15 cellular contexts compared by ENCODE assay signal in genomic region chr5:149640350-149640999, GRCh38. TPM values are rescaled to one million over a fixed set of nuclear protein-coding genes. Genes with fewer than 3 reads are reported as not detected.
DNase-seq lines count a peak whose midpoint lies in the region; ATAC-seq and TF ChIP-seq lines count a peak whose summit lies in the region.
"Had no signal": no experiment of that assay in that cellular context is flagged by ENCODE, and none has a peak within 500 bp of the region (broad histone marks: within the 10 kb centered on the region; RNA-seq: fewer than 3 reads in every experiment).

No MANE protein-coding gene starts in this region.

- peaks cover 4% of the 10 kb centered on the region for H3K4me1 Mint-ChIP-seq in GM23338
- H3K4me1 Mint-ChIP-seq: activated T-helper 17 cell treated with anti-CD3 and anti-CD28 coated beads, Interleukin-2, amount 50 U/mL, for 72 hours had no signal

- H3K79me2 ChIP-seq in GM23338 (replicated peaks; ENCODE audit: insufficient read depth): no peaks in the 10 kb centered on the region

- H3K4me1 ChIP-seq in GM23338 (ENCODE audit: insufficient read depth): peaks cover 6% of the 10 kb centered on the region; the same call in 1 of the 2 replicates
- H3K4me1 ChIP-seq in esophagus squamous epithelium: peaks cover 0 to 35% (median 5%) of the 10 kb centered on the region in 3 donors
- peaks cover 0 to 14% (median 6%) of the 10 kb centered on the region in 4 donors for H3K4me1 ChIP-seq in right lobe of liver
- peaks cover 10% of the 10 kb centered on the region for H3K4me1 ChIP-seq in skeletal muscle satellite cell (ENCODE audit: control insufficient read depth, insufficient read depth, low read length)

- H3K9me3 Mint-ChIP-seq in GM23338: no peaks in the 10 kb centered on the region
- H3K9me3 Mint-ChIP-seq: activated CD8-positive, alpha-beta T cell treated with anti-CD3 and anti-CD28 coated beads for 36 hours; activated T-helper 17 cell treated with anti-CD3 and anti-CD28 coated beads, Interleukin-2, amount 50 U/mL, for 72 hours had no signal

- no peak overlapping the region for H3K9ac ChIP-seq in skeletal muscle satellite cell (ENCODE audit: low read depth, low read length)

- H4K20me1 ChIP-seq in GM23338 (replicated peaks; ENCODE audit: insufficient read depth): no peaks in the 10 kb centered on the region

- H3K9me3 ChIP-seq in esophagus squamous epithelium: no peaks in the 10 kb centered on the region
- H3K9me3 ChIP-seq in right lobe of liver: no peaks in the 10 kb centered on the region
- H3K9me3 ChIP-seq in skeletal muscle satellite cell (replicated peaks; ENCODE audit: low read length): no peaks in the 10 kb centered on the region
- H3K9me3 ChIP-seq: neutrophil had no signal

- H3K4me3 Mint-ChIP-seq in GM23338: no peak overlapping the region
- H3K4me3 Mint-ChIP-seq: activated CD8-positive, alpha-beta T cell treated with anti-CD3 and anti-CD28 coated beads for 36 hours; activated T-helper 17 cell treated with anti-CD3 and anti-CD28 coated beads, Interleukin-2, amount 50 U/mL, for 72 hours had no signal

- DNase-seq in GM23338 (ENCODE audit: low spot score): no peak
- DNase-seq in esophagus squamous epithelium (lab: John Stamatoyannopoulos, UW): no peak
- no peak for DNase-seq in right lobe of liver
- DNase-seq in coronary artery (ENCODE audit: low spot score): no peak
- DNase-seq in NCI-H82 (lab: John Stamatoyannopoulos, UW): no peak
- DNase-seq in activated CD8-positive, alpha-beta memory T cell treated with anti-CD3 and anti-CD28 coated beads, Interleukin-2, amount 50 U/mL, for 48 hours: no peak
- DNase-seq in OCI-M2 (lab: John Stamatoyannopoulos, UW; ENCODE audit: unreplicated experiment): no peak
- DNase-seq: activated CD8-positive, alpha-beta T cell treated with anti-CD3 and anti-CD28 coated beads for 36 hours; COR-L47; GDM1; NCI-H1105 had no signal

- peaks cover 9% of the 10 kb centered on the region for H3K27me3 Mint-ChIP-seq in GM23338 (ENCODE audit: insufficient read depth, low read depth, poor library complexity)
- H3K27me3 Mint-ChIP-seq: activated CD8-positive, alpha-beta T cell treated with anti-CD3 and anti-CD28 coated beads for 36 hours had no signal

- TF ChIP-seq POLR2A in esophagus squamous epithelium (IDR thresholded peaks at IDR 0.05) (no peak), right lobe of liver (IDR thresholded peaks at IDR 0.05) (no peak)

- H3K4me2 ChIP-seq in GM23338 (no peak overlapping the region), skeletal muscle satellite cell (ENCODE audit: low read length) (peak overlapping the region; percentile 71)

- no peaks in the 10 kb centered on the region for H3K36me3 Mint-ChIP-seq in GM23338 (ENCODE audit: low read depth)

- H3K27ac Mint-ChIP-seq in GM23338: no peak overlapping the region
- H3K27ac Mint-ChIP-seq: activated CD8-positive, alpha-beta T cell treated with anti-CD3 and anti-CD28 coated beads for 36 hours; activated T-helper 17 cell treated with anti-CD3 and anti-CD28 coated beads, Interleukin-2, amount 50 U/mL, for 72 hours had no signal

- H3K4me3 ChIP-seq in GM23338 (no peak overlapping the region), esophagus squamous epithelium (no peak overlapping the region), right lobe of liver (peak overlapping the region; percentile 29 to 57 (median 49)), skeletal muscle satellite cell (ENCODE audit: low read length) (peak overlapping the region; percentile 53), coronary artery (no peak overlapping the region)

- no peaks in the 10 kb centered on the region for H3K27me3 ChIP-seq in GM23338 (ENCODE audit: insufficient read depth)
- no peaks in the 10 kb centered on the region for H3K27me3 ChIP-seq in esophagus squamous epithelium
- H3K27me3 ChIP-seq in right lobe of liver: no peaks in the 10 kb centered on the region
- H3K27me3 ChIP-seq in skeletal muscle satellite cell (ENCODE audit: control insufficient read depth, insufficient read depth, low read length): no peaks in the 10 kb centered on the region
- H3K27me3 ChIP-seq: neutrophil had no signal

- ATAC-seq in GM23338 (no peak), right lobe of liver (peak; percentile 8 to 33 (median 14))
- ATAC-seq: activated CD8-positive, alpha-beta T cell treated with anti-CD3 and anti-CD28 coated beads for 36 hours; activated T-helper 17 cell treated with anti-CD3 and anti-CD28 coated beads, Interleukin-2, amount 50 U/mL, for 72 hours had no signal

- 65 to 78% methylated on average over 6 to 7 of the region's 7 CpGs for WGBS in esophagus squamous epithelium, 2 donors
- 36% methylated on average over 3 of the region's 7 CpGs for WGBS in right lobe of liver (ENCODE audit: insufficient coverage, low coverage, low lambda C conversion rate, missing lambda C conversion rate)

- no peaks in the 10 kb centered on the region for H3K9me2 ChIP-seq in GM23338 (ENCODE audit: insufficient read depth)

- intact Hi-C loops in esophagus squamous epithelium (cut with DNase I): loop anchor here (5.0 kb wide), 1 partner anchor 192 kb away; no protein-coding TSS in a partner anchor
- intact Hi-C loops in right lobe of liver (cut with DNase I): no loop called here

- H2AFZ ChIP-seq in GM23338: peak overlapping the region; percentile 90; the same call in 1 of the 2 replicates

- no peaks in the 10 kb centered on the region for H3K36me3 ChIP-seq in GM23338 (ENCODE audit: insufficient read depth)
- no peaks in the 10 kb centered on the region for H3K36me3 ChIP-seq in esophagus squamous epithelium
- H3K36me3 ChIP-seq in right lobe of liver: no peaks in the 10 kb centered on the region
- no peaks in the 10 kb centered on the region for H3K36me3 ChIP-seq in skeletal muscle satellite cell (ENCODE audit: insufficient read depth, low read length)
- H3K36me3 ChIP-seq: neutrophil had no signal

- H3F3A ChIP-seq in GM23338 (replicated peaks; ENCODE audit: low read depth): no peaks in the 10 kb centered on the region

- no peak for TF ChIP-seq CTCF in GM23338 (conservative IDR thresholded peaks at IDR 0.05; ENCODE audit: low read depth in 2 of 2)
- no peak for TF ChIP-seq CTCF in esophagus squamous epithelium (IDR thresholded peaks at IDR 0.05)
- no peak for TF ChIP-seq CTCF in right lobe of liver (IDR thresholded peaks at IDR 0.05)
- TF ChIP-seq CTCF in coronary artery (IDR thresholded peaks at IDR 0.05): no peak

- H3K27ac ChIP-seq in GM23338 (ENCODE audit: low read depth): no peak overlapping the region
- peak overlapping the region in 3 of 4 donors; percentile 39 to 73 (median 68) for H3K27ac ChIP-seq in esophagus squamous epithelium
- peak overlapping the region; percentile 64 to 80 (median 75) for H3K27ac ChIP-seq in right lobe of liver
- no peak overlapping the region for H3K27ac ChIP-seq in coronary artery
- H3K27ac ChIP-seq: epithelial cell of prostate, neutrophil had no signal

TF ChIP-seq in GM23338, 12 proteins besides CTCF, POLR2A, EP300 and RAD21 (continues in another document):
- TF ChIP-seq EZH2phosphoT487 (IDR thresholded peaks at IDR 0.05; ENCODE audit: unreplicated experiment) (no peak), ZNF331 (CRISPR knock-in tag; IDR thresholded peaks at IDR 0.05; ENCODE audit: low read depth) (no peak), POLR2AphosphoS5 (IDR thresholded peaks at IDR 0.05; ENCODE audit: low read depth) (no peak), JUNB (IDR thresholded peaks at IDR 0.05; ENCODE audit: unreplicated experiment) (no peak)

RNA-seq across cellular contexts. Expression of gene ARHGEF37, which starts 59.2 kb away (rescaled TPM):
- 0.12 and 0.14 TPM in 2 replicates for total RNA-seq in GM23338 (2014; rRNA removed; shearing (Covaris generic))
- 0.78 and 0.79 TPM in 2 replicates for polyA plus RNA-seq in GM23338 (2016; fragmentation: Nextera tagmentation; extraction: Ambion mirVana)
- total RNA-seq in esophagus squamous epithelium (10 to 100 TPM; 14.5 to 29.3 (median 18.0) TPM), right lobe of liver (1 to 10 TPM; 1.6 to 7.3 (median 2.1) TPM)
- total RNA-seq in skeletal muscle satellite cell (2012; rRNA removed): 0.25 and 0.44 TPM in 2 replicates

Comparison
In these comparisons a context has a peak if more than half of its experiments do, and no peak if none do; other contexts are left out.
1. H3K27ac ChIP-seq: peak in esophagus squamous epithelium (3 of 4) and right lobe of liver (3 of 3); none in GM23338 (single experiment) and coronary artery (0 of 2).
2. H3K4me3 ChIP-seq: peak in right lobe of liver (3 of 3) and skeletal muscle satellite cell (single experiment); none in GM23338 (single experiment), esophagus squamous epithelium (0 of 4) and coronary artery (single experiment).